ENCODE assay signal across 7 cellular contexts in genomic region chr6:75747985-75748742, GRCh38. TPM values are rescaled to one million over a fixed set of nuclear protein-coding genes. Genes with fewer than 3 reads are reported as not detected.
DNase-seq lines count a peak whose midpoint lies in the region; ATAC-seq and TF ChIP-seq lines count a peak whose summit lies in the region.

No MANE protein-coding gene starts in this region.

- peak overlapping the region; percentile 85 for H3K4me3 Mint-ChIP-seq in natural killer cell

- H3K27me3 Mint-ChIP-seq in natural killer cell (ENCODE audit: low read depth in 2 of 2): peaks cover 30% of the 10 kb centered on the region in 2 donors

- intact Hi-C loops in natural killer cell (cut with micrococcal nuclease): no loop called here

- H3K27me3 ChIP-seq in H7 (ENCODE audit: control insufficient read depth, insufficient read depth, low read length) (peaks cover 5% of the 10 kb centered on the region; the same call in 1 of the 2 replicates), NT2/D1 (ENCODE audit: insufficient read depth, insufficient read length) (peaks cover 6% of the 10 kb centered on the region)
- no peaks in the 10 kb centered on the region for H3K27me3 ChIP-seq in effector memory CD4-positive, alpha-beta T cell (replicated peaks; ENCODE audit: control insufficient read depth, insufficient read depth, low read length, poor library complexity, severe bottlenecking)

- H3K4me3 ChIP-seq in H7 (ENCODE audit: insufficient read depth, low read depth, low read length) (peak overlapping the region; percentile 85), NT2/D1 (ENCODE audit: insufficient read length, low read depth) (peak overlapping the region; percentile 80)
- peak overlapping the region; percentile 93 for H3K4me3 ChIP-seq in effector memory CD4-positive, alpha-beta T cell (ENCODE audit: insufficient read depth, low read depth, low read length, poor library complexity, severe bottlenecking)

- H3K4me1 ChIP-seq in NT2/D1 (ENCODE audit: insufficient read depth, insufficient read length): no peaks in the 10 kb centered on the region
- H3K4me1 ChIP-seq in effector memory CD4-positive, alpha-beta T cell (ENCODE audit: control insufficient read depth, insufficient read depth, low read length, poor library complexity, severe bottlenecking): peaks cover 7% of the 10 kb centered on the region

- H3K36me3 Mint-ChIP-seq in natural killer cell: peaks cover 7% of the 10 kb centered on the region

- peak overlapping the region in 1 of 2 donors; percentile 86 for H3K27ac Mint-ChIP-seq in natural killer cell

- H3K9me3 ChIP-seq in NT2/D1 (ENCODE audit: insufficient read depth, low read length): no peaks in the 10 kb centered on the region
- no peaks in the 10 kb centered on the region for H3K9me3 ChIP-seq in effector memory CD4-positive, alpha-beta T cell (ENCODE audit: control insufficient read depth, low read length)

- peak overlapping the region; percentile 88 for H3K9ac ChIP-seq in NT2/D1 (ENCODE audit: insufficient read length, low read depth)

- DNase-seq in H7: no peak
- DNase-seq in NT2/D1 (ENCODE audit: low read depth, low spot score): no peak
- DNase-seq in effector memory CD4-positive, alpha-beta T cell: no peak
- DNase-seq in natural killer cell: no peak
- DNase-seq in G401 (ENCODE audit: low spot score): no peak
- no peak for DNase-seq in middle frontal gyrus (ENCODE audit: extremely low spot score, low spot score)

- in situ Hi-C loops in G401 (cut with HindIII; ENCODE audit: low sequenced_read_pairs): no loop called here

- peaks cover 6 to 15% of the 10 kb centered on the region in 2 donors for H3K4me1 Mint-ChIP-seq in natural killer cell

- H3K36me3 ChIP-seq in H7 (replicated peaks; ENCODE audit: control insufficient read depth, insufficient read depth, low read length): no peaks in the 10 kb centered on the region
- H3K36me3 ChIP-seq in NT2/D1 (ENCODE audit: insufficient read depth, insufficient read length, low read length): no peaks in the 10 kb centered on the region
- no peaks in the 10 kb centered on the region for H3K36me3 ChIP-seq in effector memory CD4-positive, alpha-beta T cell (ENCODE audit: control insufficient read depth, insufficient read depth, low read length)

- no peaks in the 10 kb centered on the region for H3K9me3 Mint-ChIP-seq in natural killer cell

- no peak overlapping the region for H3K27ac ChIP-seq in effector memory CD4-positive, alpha-beta T cell (ENCODE audit: insufficient read depth, low read length, poor library complexity, severe bottlenecking)

- ATAC-seq in natural killer cell (no peak), GM19023 (IDR thresholded peaks at IDR 0.05; ENCODE audit: unreplicated experiment) (no peak)

- TF ChIP-seq CTCF in natural killer cell (IDR thresholded peaks at IDR 0.05): no peak

RNA-seq across cellular contexts. Expression of gene MYO6, which starts 0.9 kb away (rescaled TPM):
- 5.3 and 10.6 TPM in 2 replicates for total RNA-seq in H7 (2014; rRNA removed; shearing (Covaris generic))
- total RNA-seq in natural killer cell: 1 to 10 TPM; 3.7 to 9.2 (median 6.6) TPM
- 1.2 and 4.3 TPM in 2 replicates for total RNA-seq in G401 (2014; rRNA removed; shearing (Covaris generic))
